Comparison of ENCODE assay signal across 25 cellular contexts in genomic region chr6:73703514-73703913, GRCh38. TPM values are rescaled to one million over a fixed set of nuclear protein-coding genes. Genes with fewer than 3 reads are reported as not detected.
DNase-seq lines count a peak whose midpoint lies in the region; ATAC-seq, FAIRE-seq and TF ChIP-seq lines count a peak whose summit lies in the region.
"Had no signal": no experiment of that assay in that cellular context is flagged by ENCODE, and none has a peak within 500 bp of the region (broad histone marks: within the 10 kb centered on the region; RNA-seq: fewer than 3 reads in every experiment).

No MANE protein-coding gene starts in this region.

- DNase-seq in activated naive CD8-positive, alpha-beta T cell treated with anti-CD3 and anti-CD28 coated beads, Interleukin-2, amount 50 U/mL, for 24 hours = no peak
- no peak for DNase-seq in activated naive CD8-positive, alpha-beta T cell treated with anti-CD3 and anti-CD28 coated beads for 36 hours
- DNase-seq in astrocyte (ENCODE audit: low read depth) = no peak
- DNase-seq in keratinocyte (ENCODE audit: low read depth, low spot score) = no peak
- no peak for DNase-seq in vagina (ENCODE audit: extremely low spot score in 2 of 2)
- DNase-seq in activated CD8-positive, alpha-beta memory T cell treated with anti-CD3 and anti-CD28 coated beads, Interleukin-2, amount 50 U/mL, for 4 hours = no peak
- DNase-seq: adrenal gland, COR-L47, cortex of kidney, DMS79 treated with DMSO at 0.1 percent for 48 hours, endodermal cell, heart right ventricle, Kasumi-1, NCI-H1092, NCI-H2029, NCI-H226, NCI-H82, SHP77 treated with DMSO at 0.1 percent for 48 hours, T-helper 17 cell had no signal

- FAIRE-seq in astrocyte (lab: Jason Lieb, UNC) (no peak), keratinocyte (lab: Jason Lieb, UNC) (no peak)
- FAIRE-seq: GM12878 had no signal

- TF ChIP-seq CTCF in astrocyte (IDR thresholded peaks at IDR 0.05; ENCODE audit: insufficient read depth, low read depth, low read length) = no peak
- TF ChIP-seq CTCF in keratinocyte (optimal IDR thresholded peaks at IDR 0.05 in 1 of 3, IDR thresholded peaks at IDR 0.05 in 1 of 3, conservative IDR thresholded peaks at IDR 0.05 in 1 of 3; ENCODE audit: extremely low read depth in 1 of 3, insufficient read depth in 2 of 3, low read length in 3 of 3) = no peak
- no peak for TF ChIP-seq CTCF in vagina (IDR thresholded peaks at IDR 0.05)

- H3K36me3 ChIP-seq in astrocyte (ENCODE audit: insufficient read depth, low read length) (no peaks in the 10 kb centered on the region), keratinocyte (ENCODE audit: control insufficient read depth in 2 of 2, extremely low read depth in 1 of 2, insufficient read depth in 2 of 2, low read length in 2 of 2) (peaks cover 8 to 10% of the 10 kb centered on the region in 2 experiments), vagina (no peaks in the 10 kb centered on the region)
- H3K36me3 ChIP-seq: adrenal gland, heart right ventricle had no signal

- H4K20me1 ChIP-seq in astrocyte (ENCODE audit: insufficient read depth, low read length) (no peaks in the 10 kb centered on the region), keratinocyte (ENCODE audit: control insufficient read depth, extremely low read depth, insufficient read depth, low read length) (no peaks in the 10 kb centered on the region)

- H3K27me3 ChIP-seq in astrocyte (ENCODE audit: insufficient read depth, low read length) (no peaks in the 10 kb centered on the region), keratinocyte (ENCODE audit: control insufficient read depth, extremely low read depth, insufficient read depth, low read length) (no peaks in the 10 kb centered on the region), vagina (no peaks in the 10 kb centered on the region)
- H3K27me3 ChIP-seq: heart right ventricle had no signal

- H3K4me1 ChIP-seq in astrocyte (ENCODE audit: insufficient read depth, low read length) (peaks cover 14% of the 10 kb centered on the region), keratinocyte (ENCODE audit: control insufficient read depth, extremely low read depth, insufficient read depth, low read length) (peaks cover 43% of the 10 kb centered on the region), vagina (peaks cover 37% of the 10 kb centered on the region)
- H3K4me1 ChIP-seq: adrenal gland had no signal

- dilution Hi-C loops in keratinocyte (cut with MboI; ENCODE audit: extremely low pct_ligation_motif_present, low sequenced_read_pairs) = no loop called here

- peaks cover 8% of the 10 kb centered on the region for H3K27me3 Mint-ChIP-seq in activated naive CD8-positive, alpha-beta T cell treated with anti-CD3 and anti-CD28 coated beads, Interleukin-2, amount 50 U/mL, for 24 hours
- peaks cover 35% of the 10 kb centered on the region for H3K27me3 Mint-ChIP-seq in activated naive CD8-positive, alpha-beta T cell treated with anti-CD3 and anti-CD28 coated beads for 36 hours
- H3K27me3 Mint-ChIP-seq in astrocyte (ENCODE audit: low read depth, unreplicated experiment) = no peaks in the 10 kb centered on the region

- H3K27ac Mint-ChIP-seq in activated naive CD8-positive, alpha-beta T cell treated with anti-CD3 and anti-CD28 coated beads, Interleukin-2, amount 50 U/mL, for 24 hours = peak overlapping the region; percentile 81
- no peak overlapping the region for H3K27ac Mint-ChIP-seq in activated naive CD8-positive, alpha-beta T cell treated with anti-CD3 and anti-CD28 coated beads for 36 hours
- peak overlapping the region; percentile 86 for H3K27ac Mint-ChIP-seq in astrocyte (ENCODE audit: unreplicated experiment)
- H3K27ac Mint-ChIP-seq: endodermal cell; naive thymus-derived CD4-positive, alpha-beta T cell; T-helper 17 cell had no signal

- H2AFZ ChIP-seq in astrocyte (ENCODE audit: low read depth, low read length) (no peak overlapping the region), keratinocyte (ENCODE audit: control insufficient read depth, low read length) (no peak overlapping the region)

- no peaks in the 10 kb centered on the region for H3K9me1 ChIP-seq in keratinocyte (ENCODE audit: control insufficient read depth, extremely low read depth, insufficient read depth, low read length)

- no peak overlapping the region for H3K4me3 Mint-ChIP-seq in activated naive CD8-positive, alpha-beta T cell treated with anti-CD3 and anti-CD28 coated beads, Interleukin-2, amount 50 U/mL, for 24 hours
- no peak overlapping the region for H3K4me3 Mint-ChIP-seq in activated naive CD8-positive, alpha-beta T cell treated with anti-CD3 and anti-CD28 coated beads for 36 hours
- H3K4me3 Mint-ChIP-seq in astrocyte (ENCODE audit: unreplicated experiment) = no peak overlapping the region
- H3K4me3 Mint-ChIP-seq: endodermal cell; naive thymus-derived CD4-positive, alpha-beta T cell; T-helper 17 cell had no signal

- no peaks in the 10 kb centered on the region for H3K79me2 ChIP-seq in astrocyte (ENCODE audit: insufficient read depth, low read length)
- peaks cover 12% of the 10 kb centered on the region for H3K79me2 ChIP-seq in keratinocyte (ENCODE audit: control insufficient read depth, insufficient read depth, low read length)

- TF ChIP-seq POLR2A in vagina (IDR thresholded peaks at IDR 0.05) = no peak

- intact Hi-C loops in vagina (cut with DNase I) = no loop called here

- peak overlapping the region; percentile 55 for H3K4me2 ChIP-seq in astrocyte (ENCODE audit: low read length)
- peak overlapping the region; percentile 12 for H3K4me2 ChIP-seq in keratinocyte (ENCODE audit: control insufficient read depth, extremely low read depth, insufficient read depth, low read depth, low read length)

- no peaks in the 10 kb centered on the region for H3K9me3 ChIP-seq in astrocyte (ENCODE audit: insufficient read depth, low read depth, low read length)
- no peaks in the 10 kb centered on the region for H3K9me3 ChIP-seq in keratinocyte (ENCODE audit: control insufficient read depth, low read depth, low read length)
- H3K9me3 ChIP-seq in vagina = no peaks in the 10 kb centered on the region
- H3K9me3 ChIP-seq: adrenal gland, heart right ventricle, thoracic aorta had no signal

- no peak overlapping the region for H3K4me3 ChIP-seq in astrocyte (ENCODE audit: insufficient read depth, low read depth, low read length)
- no peak overlapping the region for H3K4me3 ChIP-seq in keratinocyte (ENCODE audit: control insufficient read depth in 2 of 3, extremely low read depth in 1 of 3, insufficient read depth in 2 of 3, low read depth in 1 of 3, low read length in 3 of 3)
- no peak overlapping the region for H3K4me3 ChIP-seq in vagina
- H3K4me3 ChIP-seq: adrenal gland, GM12878, heart right ventricle, thoracic aorta had no signal

- H3K27ac ChIP-seq in astrocyte (ENCODE audit: low read depth, low read length) (peak overlapping the region; percentile 56), keratinocyte (ENCODE audit: control insufficient read depth, insufficient read depth, low read length) (peak overlapping the region; percentile 97), vagina (peak overlapping the region; percentile 91)
- H3K27ac ChIP-seq: adrenal gland, heart right ventricle, thoracic aorta had no signal

- ATAC-seq in activated naive CD8-positive, alpha-beta T cell treated with anti-CD3 and anti-CD28 coated beads, Interleukin-2, amount 50 U/mL, for 24 hours = no peak
- ATAC-seq in HG03565 (IDR thresholded peaks at IDR 0.05; ENCODE audit: unreplicated experiment) (no peak), HG03439 (IDR thresholded peaks at IDR 0.05; ENCODE audit: unreplicated experiment) (no peak)
- ATAC-seq: heart right ventricle; naive thymus-derived CD4-positive, alpha-beta T cell; T-helper 17 cell had no signal

- peaks cover 32% of the 10 kb centered on the region for H3K36me3 Mint-ChIP-seq in activated naive CD8-positive, alpha-beta T cell treated with anti-CD3 and anti-CD28 coated beads, Interleukin-2, amount 50 U/mL, for 24 hours (ENCODE audit: low read depth)
- peaks cover 26% of the 10 kb centered on the region for H3K36me3 Mint-ChIP-seq in activated naive CD8-positive, alpha-beta T cell treated with anti-CD3 and anti-CD28 coated beads for 36 hours
- peaks cover 2% of the 10 kb centered on the region for H3K36me3 Mint-ChIP-seq in astrocyte (ENCODE audit: low read depth, unreplicated experiment)

- peaks cover 42% of the 10 kb centered on the region for H3K4me1 Mint-ChIP-seq in activated naive CD8-positive, alpha-beta T cell treated with anti-CD3 and anti-CD28 coated beads, Interleukin-2, amount 50 U/mL, for 24 hours
- H3K4me1 Mint-ChIP-seq in activated naive CD8-positive, alpha-beta T cell treated with anti-CD3 and anti-CD28 coated beads for 36 hours = peaks cover 8% of the 10 kb centered on the region
- peaks cover 5% of the 10 kb centered on the region for H3K4me1 Mint-ChIP-seq in astrocyte (ENCODE audit: low read depth, unreplicated experiment)
- H3K4me1 Mint-ChIP-seq: T-helper 17 cell had no signal

- peak overlapping the region; percentile 25 for H3K9ac ChIP-seq in astrocyte (ENCODE audit: low read length)
- peak overlapping the region; percentile 26 for H3K9ac ChIP-seq in keratinocyte (ENCODE audit: control insufficient read depth, extremely low read depth, insufficient read depth, low read length)

- no peaks in the 10 kb centered on the region for H3K9me3 Mint-ChIP-seq in activated naive CD8-positive, alpha-beta T cell treated with anti-CD3 and anti-CD28 coated beads, Interleukin-2, amount 50 U/mL, for 24 hours
- H3K9me3 Mint-ChIP-seq in activated naive CD8-positive, alpha-beta T cell treated with anti-CD3 and anti-CD28 coated beads for 36 hours = no peaks in the 10 kb centered on the region
- no peaks in the 10 kb centered on the region for H3K9me3 Mint-ChIP-seq in astrocyte (ENCODE audit: unreplicated experiment)
- H3K9me3 Mint-ChIP-seq: activated T-helper 2 cell treated with anti-CD3 and anti-CD28 coated beads, Interferon-gamma antibody, Interleukin-2, Interleukin-4, amounts not matched to agents 10 μg/mL and 5 μg/mL and 100 μg/mL, durations not matched to agents 14 hours and 24 hours and 36 hours; endodermal cell; naive thymus-derived CD4-positive, alpha-beta T cell had no signal

RNA-seq across cellular contexts. Expression of gene CD109, which starts 7.5 kb away (rescaled TPM):
- 10 to 100 TPM; 12.2 to 12.4 TPM for total RNA-seq in activated naive CD8-positive, alpha-beta T cell treated with anti-CD3 and anti-CD28 coated beads for 36 hours
- 18.3 and 22.9 TPM in 2 replicates for total RNA-seq in astrocyte
- 43.8 to 66.1 TPM (median 58.2 TPM) in 3 replicates for polyA plus RNA-seq in keratinocyte
- 14.2 TPM for polyA plus RNA-seq in keratinocyte (2011; ENCODE audit: low read depth)
- polyA plus RNA-seq in keratinocyte (2011; cell fraction: cytosol; rRNA removed) = 9.5 and 18.3 TPM in 2 replicates
- 75.2 and 95.5 TPM in 2 replicates for polyA plus RNA-seq in keratinocyte (2011; cell fraction: nucleus; rRNA removed)
- 20.4 and 34.9 TPM in 2 replicates for polyA plus RNA-seq in keratinocyte (2012; ENCODE audit: low replicate concordance)
- 13.0 to 76.8 TPM (median 73.8 TPM) in 3 replicates for polyA minus RNA-seq in keratinocyte
- polyA minus RNA-seq in keratinocyte (2011; cell fraction: cytosol; rRNA and poly(A)+ RNA removed) = 29.4 TPM
- 151 and 289 TPM in 2 replicates for polyA minus RNA-seq in keratinocyte (2011; cell fraction: nucleus; rRNA and poly(A)+ RNA removed)
- 29.0 TPM for total RNA-seq in vagina

RNA-seq across cellular contexts. Expression of gene SLC17A5, which starts 49.7 kb away (rescaled TPM):
- total RNA-seq in activated naive CD8-positive, alpha-beta T cell treated with anti-CD3 and anti-CD28 coated beads for 36 hours = 1 to 10 TPM; 3.1 to 4.1 TPM
- total RNA-seq in astrocyte (25.5 and 30.6 TPM in 2 replicates), vagina (10.1 TPM)
- 8.4 to 12.0 TPM (median 8.7 TPM) in 3 replicates for polyA plus RNA-seq in keratinocyte
- 3.6 TPM for polyA plus RNA-seq in keratinocyte (2011; ENCODE audit: low read depth)
- 4.8 and 9.4 TPM in 2 replicates for polyA plus RNA-seq in keratinocyte (2011; cell fraction: cytosol; rRNA removed)
- 13.5 and 17.5 TPM in 2 replicates for polyA plus RNA-seq in keratinocyte (2011; cell fraction: nucleus; rRNA removed)
- 5.4 and 9.2 TPM in 2 replicates for polyA plus RNA-seq in keratinocyte (2012; ENCODE audit: low replicate concordance)
- 4.3 to 15.3 TPM (median 10.4 TPM) in 3 replicates for polyA minus RNA-seq in keratinocyte
- polyA minus RNA-seq in keratinocyte (2011; cell fraction: cytosol; rRNA and poly(A)+ RNA removed) = 10.4 TPM
- polyA minus RNA-seq in keratinocyte (2011; cell fraction: nucleus; rRNA and poly(A)+ RNA removed) = 14.1 and 25.3 TPM in 2 replicates
